22 cellular contexts compared by ENCODE assay signal in the genomic region with DNA sequence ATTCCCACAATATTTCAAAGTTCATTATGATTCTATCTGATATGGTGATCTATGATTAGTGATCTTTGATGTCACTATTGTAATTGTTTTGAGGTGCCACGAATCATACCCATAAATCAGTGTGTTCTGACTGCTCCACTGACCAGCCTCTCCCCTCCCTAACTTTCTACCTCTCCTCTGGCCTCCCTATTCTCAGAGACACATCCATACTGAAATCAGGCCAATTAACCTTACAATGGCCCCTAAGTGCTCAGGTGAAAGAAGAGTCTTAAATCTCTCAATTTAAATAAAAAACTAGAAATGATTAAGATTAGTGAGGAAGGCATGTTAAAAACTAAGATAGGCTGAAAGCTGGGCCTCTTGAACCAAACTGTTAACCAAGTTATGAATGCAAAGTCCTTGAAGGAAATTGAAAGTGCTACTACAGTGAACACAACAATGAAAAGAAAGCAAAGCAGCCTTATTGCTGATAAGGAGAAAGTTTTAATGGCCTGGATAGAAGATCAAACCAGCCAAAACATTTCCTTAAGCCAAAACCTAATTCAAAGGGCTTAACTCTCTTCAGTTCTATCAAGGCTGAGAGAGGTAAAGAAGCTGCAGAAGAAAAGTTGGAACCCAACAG.
"Had no signal": no experiment of that assay in that cellular context is flagged by ENCODE, and none has a peak within 500 bp of the region (broad histone marks: within the 10 kb centered on the region; RNA-seq: fewer than 3 reads in every experiment).

No MANE protein-coding gene starts in this region.

- H3K27ac Mint-ChIP-seq: activated B cell treated with CpG ODN at 0.5 μM for 24 hours; nephron progenitor cell; progenitor cell of endocrine pancreas; T-helper 1 cell treated with Interleukin-12 subunit alpha and Interleukin-12 subunit beta and Interleukin-4 antibody, amounts not matched to agents 30 μg/mL and 1 μg/mL, for 36 hours had no signal

- H3K27me3 ChIP-seq: body of pancreas, foreskin keratinocyte, upper lobe of right lung had no signal

- H3K4me3 Mint-ChIP-seq: activated B cell treated with CpG ODN at 0.5 μM for 24 hours; nephron progenitor cell; T-helper 1 cell treated with Interleukin-12 subunit alpha and Interleukin-12 subunit beta and Interleukin-4 antibody, amounts not matched to agents 30 μg/mL and 1 μg/mL, for 36 hours had no signal

- H3K4me3 ChIP-seq: body of pancreas, coronary artery, skin epidermis, upper lobe of right lung had no signal

- DNase-seq: activated B cell treated with CpG ODN at 0.5 μM for 24 hours; activated CD4-positive, alpha-beta T cell treated with anti-CD3 and anti-CD28 coated beads for 48 hours; activated CD8-positive, alpha-beta memory T cell treated with anti-CD3 and anti-CD28 coated beads, Interleukin-2, amount 50 U/mL, for 48 hours; activated naive CD4-positive, alpha-beta T cell; amygdala; body of pancreas; caudate nucleus; effector memory CD4-positive, alpha-beta T cell; foreskin keratinocyte; nephron progenitor cell; occipital lobe; right cardiac atrium; stimulated activated CD4-positive, alpha-beta T cell treated with anti-CD3 and anti-CD28 coated beads, Interleukin-4, amount 100 ng/mL, for 24 hours; stimulated activated naive CD4-positive, alpha-beta T cell treated with Interleukin-2 at 50 U/mL for 16 hours; upper lobe of right lung had no signal

- H3K27ac ChIP-seq: body of pancreas, coronary artery, foreskin keratinocyte, skin epidermis, upper lobe of right lung had no signal

- ATAC-seq: body of pancreas, foreskin keratinocyte, left lobe of liver, right cardiac atrium, upper lobe of right lung had no signal

- H3K9me3 Mint-ChIP-seq: activated B cell treated with CpG ODN at 0.5 μM for 24 hours; nephron progenitor cell; T-helper 1 cell treated with Interleukin-12 subunit alpha and Interleukin-12 subunit beta and Interleukin-4 antibody, amounts not matched to agents 30 μg/mL and 1 μg/mL, for 36 hours had no signal

- H3K4me1 ChIP-seq: body of pancreas, foreskin keratinocyte had no signal

- FAIRE-seq: islet of Langerhans, TTC549 had no signal

- H3K27me3 Mint-ChIP-seq: activated B cell treated with CpG ODN at 0.5 μM for 24 hours, progenitor cell of endocrine pancreas had no signal

- H3K9me3 ChIP-seq: body of pancreas, upper lobe of right lung had no signal
